25 cellular contexts compared by ENCODE assay signal in genomic region chr13:35552172-35552844, GRCh38.
DNase-seq lines count a peak whose midpoint lies in the region; ATAC-seq and TF ChIP-seq lines count a peak whose summit lies in the region.
"Had no signal": no experiment of that assay in that cellular context is flagged by ENCODE, and none has a peak within 500 bp of the region (broad histone marks: within the 10 kb centered on the region; RNA-seq: fewer than 3 reads in every experiment).

No MANE protein-coding gene starts in this region.

- TF ChIP-seq CTCF in AG04449 (IDR thresholded peaks at IDR 0.05; ENCODE audit: insufficient read depth, low read length, missing control alignments) (no peak), astrocyte of the spinal cord (IDR thresholded peaks at IDR 0.05; ENCODE audit: low read depth, low read length) (no peak), foreskin keratinocyte (conservative IDR thresholded peaks at IDR 0.05) (no peak)

- H3K27ac ChIP-seq in foreskin keratinocyte: no peak overlapping the region
- H3K27ac ChIP-seq: esophagus muscularis mucosa, heart left ventricle, parathyroid adenoma, suprapubic skin, uterus had no signal

- H3K27me3 ChIP-seq in foreskin keratinocyte: no peaks in the 10 kb centered on the region
- H3K27me3 ChIP-seq: esophagus muscularis mucosa, heart left ventricle, suprapubic skin, uterus had no signal

- H3K36me3 Mint-ChIP-seq in activated naive CD8-positive, alpha-beta T cell treated with anti-CD3 and anti-CD28 coated beads, Interleukin-2, amount 50 U/mL, for 24 hours (ENCODE audit: low read depth): no peaks in the 10 kb centered on the region
- H3K36me3 Mint-ChIP-seq: activated naive CD4-positive, alpha-beta T cell treated with anti-CD3 and anti-CD28 coated beads, Interleukin-2, amount 10 ng/mL, durations not matched to agents 7 days and 5 days; CD14-positive monocyte; natural killer cell had no signal

- CTCF ChIA-PET in AG04449 (lab: Yijun Ruan, JAX): interaction anchor here (0.6 to 1.7 kb wide), 2 partner anchors 43 to 79 kb away, joined by 3 to 4 read pairs; no protein-coding TSS in a partner anchor

- no peaks in the 10 kb centered on the region for H3K4me1 Mint-ChIP-seq in activated naive CD8-positive, alpha-beta T cell treated with anti-CD3 and anti-CD28 coated beads, Interleukin-2, amount 50 U/mL, for 24 hours
- H3K4me1 Mint-ChIP-seq: activated naive CD4-positive, alpha-beta T cell treated with anti-CD3 and anti-CD28 coated beads, Interleukin-2, amount 10 ng/mL, durations not matched to agents 7 days and 5 days; CD14-positive monocyte had no signal

- DNase-seq in AG04449 (ENCODE audit: low read depth, low spot score): peak; percentile 52
- DNase-seq in HS-5 (ENCODE audit: low read depth): peak; percentile 51
- DNase-seq in astrocyte of the spinal cord (ENCODE audit: low read depth, low spot score): peak; percentile 42
- DNase-seq in foreskin keratinocyte: peak; percentile 93 to 97
- no peak for DNase-seq in activated naive CD8-positive, alpha-beta T cell treated with anti-CD3 and anti-CD28 coated beads, Interleukin-2, amount 50 U/mL, for 24 hours
- no peak for DNase-seq in NCI-H748 (lab: John Stamatoyannopoulos, UW; ENCODE audit: unreplicated experiment)
- DNase-seq: activated CD4-positive, alpha-beta T cell treated with anti-CD3 and anti-CD28 coated beads for 48 hours; activated naive CD4-positive, alpha-beta T cell treated with anti-CD3 and anti-CD28 coated beads, Interleukin-2, amount 10 ng/mL, durations not matched to agents 7 days and 5 days; activated T-cell treated with anti-CD3 and anti-CD28 coated beads, Interleukin-2, amount 50 U/mL, for 72 hours; aorta; heart left ventricle; left ventricle myocardium superior; midbrain; natural killer cell; NCI-H1048; NCI-H187 treated with DMSO at 0.1 percent for 48 hours; NCI-H345; OCI-M1; uterus had no signal

- in situ Hi-C loops in astrocyte of the spinal cord (cut with HindIII; ENCODE audit: low sequenced_read_pairs): no loop called here

- H3K4me1 ChIP-seq in foreskin keratinocyte: peaks cover 58% of the 10 kb centered on the region
- H3K4me1 ChIP-seq: esophagus muscularis mucosa, parathyroid adenoma, suprapubic skin, uterus had no signal

- ATAC-seq in foreskin keratinocyte (peak; percentile 70), HG02642 (IDR thresholded peaks at IDR 0.05; ENCODE audit: poor library complexity, unreplicated experiment) (no peak), GM21737 (IDR thresholded peaks at IDR 0.05; ENCODE audit: unreplicated experiment) (no peak)
- ATAC-seq in activated naive CD8-positive, alpha-beta T cell treated with anti-CD3 and anti-CD28 coated beads, Interleukin-2, amount 50 U/mL, for 24 hours: no peak
- ATAC-seq: activated T-cell treated with anti-CD3 and anti-CD28 coated beads, Interleukin-2, amount 50 U/mL, for 72 hours; heart left ventricle; left ventricle myocardium superior; natural killer cell had no signal

- H3K9me3 Mint-ChIP-seq in activated naive CD8-positive, alpha-beta T cell treated with anti-CD3 and anti-CD28 coated beads, Interleukin-2, amount 50 U/mL, for 24 hours: no peaks in the 10 kb centered on the region
- H3K9me3 Mint-ChIP-seq: activated naive CD4-positive, alpha-beta T cell treated with anti-CD3 and anti-CD28 coated beads, Interleukin-2, amount 10 ng/mL, durations not matched to agents 7 days and 5 days; activated T-cell treated with anti-CD3 and anti-CD28 coated beads, Interleukin-2, amount 50 U/mL, for 72 hours; natural killer cell had no signal

- H3K27me3 Mint-ChIP-seq in activated naive CD8-positive, alpha-beta T cell treated with anti-CD3 and anti-CD28 coated beads, Interleukin-2, amount 50 U/mL, for 24 hours: no peaks in the 10 kb centered on the region
- H3K27me3 Mint-ChIP-seq: activated naive CD4-positive, alpha-beta T cell treated with anti-CD3 and anti-CD28 coated beads, Interleukin-2, amount 10 ng/mL, durations not matched to agents 7 days and 5 days had no signal

- H3K4me3 ChIP-seq in AG04449 (ENCODE audit: low read depth, low read length): no peak overlapping the region
- no peak overlapping the region for H3K4me3 ChIP-seq in astrocyte of the spinal cord (ENCODE audit: low read depth, low read length)
- H3K4me3 ChIP-seq: esophagus muscularis mucosa, heart left ventricle, suprapubic skin, uterus had no signal

- POLR2A ChIA-PET in AG04449 (lab: Yijun Ruan, JAX): no interaction called here

- H3K27ac Mint-ChIP-seq in activated naive CD8-positive, alpha-beta T cell treated with anti-CD3 and anti-CD28 coated beads, Interleukin-2, amount 50 U/mL, for 24 hours: no peak overlapping the region
- H3K27ac Mint-ChIP-seq: activated naive CD4-positive, alpha-beta T cell treated with anti-CD3 and anti-CD28 coated beads, Interleukin-2, amount 10 ng/mL, durations not matched to agents 7 days and 5 days; activated T-cell treated with anti-CD3 and anti-CD28 coated beads, Interleukin-2, amount 50 U/mL, for 72 hours; natural killer cell had no signal

- no peak overlapping the region for H3K4me3 Mint-ChIP-seq in activated naive CD8-positive, alpha-beta T cell treated with anti-CD3 and anti-CD28 coated beads, Interleukin-2, amount 50 U/mL, for 24 hours
- H3K4me3 Mint-ChIP-seq: activated naive CD4-positive, alpha-beta T cell treated with anti-CD3 and anti-CD28 coated beads, Interleukin-2, amount 10 ng/mL, durations not matched to agents 7 days and 5 days; activated T-cell treated with anti-CD3 and anti-CD28 coated beads, Interleukin-2, amount 50 U/mL, for 72 hours; CD14-positive monocyte; natural killer cell had no signal

Comparison
In these comparisons a context has a peak if more than half of its experiments do, and no peak if none do; other contexts are left out.
1. DNase-seq: peak in AG04449 (single experiment), HS-5 (single experiment), astrocyte of the spinal cord (single experiment) and foreskin keratinocyte (2 of 2); none in activated naive CD8-positive, alpha-beta T cell treated with anti-CD3 and anti-CD28 coated beads, Interleukin-2, amount 50 U/mL, for 24 hours (single experiment) and NCI-H748 (single experiment).